19 cellular contexts compared by ENCODE assay signal in the genomic region with DNA sequence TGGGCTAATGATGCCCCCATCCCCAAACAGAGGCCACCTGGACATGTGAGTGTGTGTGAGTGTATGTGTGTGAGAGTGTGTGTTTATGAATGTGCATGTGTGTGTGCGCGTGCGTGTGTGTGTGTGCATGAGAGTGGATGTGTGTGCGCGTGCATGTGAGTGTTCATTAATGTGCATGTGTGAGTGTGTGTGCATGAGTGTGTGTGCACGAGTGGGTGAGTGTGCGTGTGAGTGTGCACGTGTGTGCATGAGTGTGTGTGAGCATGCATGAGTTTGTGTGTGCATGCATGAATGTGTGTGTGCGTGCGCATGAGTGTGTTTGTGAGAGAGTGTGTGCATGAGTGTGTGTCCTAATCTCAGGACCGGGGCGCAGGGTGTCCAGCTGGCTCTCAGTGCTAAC. TPM values are rescaled to one million over a fixed set of nuclear protein-coding genes. Genes with fewer than 3 reads are reported as not detected.
DNase-seq lines count a peak whose midpoint lies in the region; ATAC-seq, FAIRE-seq and TF ChIP-seq lines count a peak whose summit lies in the region.
"Had no signal": no experiment of that assay in that cellular context is flagged by ENCODE, and none has a peak within 500 bp of the region (broad histone marks: within the 10 kb centered on the region; RNA-seq: fewer than 3 reads in every experiment).

No MANE protein-coding gene starts in this region.

- H3K36me3 ChIP-seq in bronchial epithelial cell (ENCODE audit: control insufficient read depth, insufficient read depth, low read length) (no peaks in the 10 kb centered on the region), liver (ENCODE audit: control insufficient read depth in 4 of 4, insufficient read depth in 3 of 4, low read depth in 1 of 4, low read length in 3 of 4) (no peaks in the 10 kb centered on the region)
- H3K36me3 ChIP-seq: BE2C had no signal

- H3K4me1 Mint-ChIP-seq in WTC11, result no peaks in the 10 kb centered on the region
- H3K4me1 Mint-ChIP-seq: CD4-positive, alpha-beta memory T cell; IgD-negative memory B cell had no signal

- TF ChIP-seq CTCF in WTC11 (IDR thresholded peaks at IDR 0.05) (no peak), bronchial epithelial cell (IDR thresholded peaks at IDR 0.05; ENCODE audit: insufficient read depth, low read length, severe bottlenecking) (no peak), liver (IDR thresholded peaks at IDR 0.05; ENCODE audit: low read depth, low read length, missing input control) (no peak)

- no peaks in the 10 kb centered on the region for H3K9me3 ChIP-seq in liver (ENCODE audit: control insufficient read depth in 4 of 4, low read length in 3 of 4)
- H3K9me3 ChIP-seq: A549, BE2C had no signal

- no peaks in the 10 kb centered on the region for H3K9me3 Mint-ChIP-seq in WTC11
- H3K9me3 Mint-ChIP-seq: IgD-negative memory B cell had no signal

- H3K36me3 Mint-ChIP-seq in WTC11, result no peaks in the 10 kb centered on the region
- H3K36me3 Mint-ChIP-seq: CD4-positive, alpha-beta memory T cell; IgD-negative memory B cell had no signal

- H3K27ac ChIP-seq in liver (ENCODE audit: low read depth in 1 of 2, low read length in 2 of 2), result no peak overlapping the region
- H3K27ac ChIP-seq: A549, C4-2B, HL-60 had no signal

- DNase-seq in WTC11 (ENCODE audit: low spot score) (no peak), bronchial epithelial cell (ENCODE audit: low read depth) (no peak), urothelium cell line (ENCODE audit: low spot score) (no peak), GM19239 (ENCODE audit: insufficient read length, low spot score) (no peak), SW 1271 (lab: John Stamatoyannopoulos, UW) (no peak)
- no peak for DNase-seq in activated CD4-positive, alpha-beta T cell treated with anti-CD3 and anti-CD28 coated beads, Interleukin-2, amount 50 U/mL, for 1 hour
- DNase-seq: BE2C; CD4-positive, alpha-beta memory T cell; DMS79; HCEC 1CT had no signal

- H3K27ac Mint-ChIP-seq in WTC11, result no peak overlapping the region
- H3K27ac Mint-ChIP-seq: CD4-positive, alpha-beta memory T cell; IgD-negative memory B cell had no signal

- POLR2A ChIA-PET in WTC11 (lab: Charles Lee), result no interaction called here

- peaks cover 4 to 50% (median 33%) of the 10 kb centered on the region in 4 donors for H3K4me1 ChIP-seq in liver (ENCODE audit: control insufficient read depth in 4 of 4, insufficient read depth in 4 of 4, low read length in 3 of 4)
- H3K4me1 ChIP-seq: A549, BE2C had no signal

- CTCF ChIA-PET in WTC11 (lab: Charles Lee), result no interaction called here

- no peaks in the 10 kb centered on the region for H3K27me3 Mint-ChIP-seq in WTC11 (ENCODE audit: low read depth)

- H3K4me3 ChIP-seq in bronchial epithelial cell (ENCODE audit: low read depth, low read length) (no peak overlapping the region), liver (ENCODE audit: low read depth in 1 of 3, low read length in 3 of 3) (peak overlapping the region in 2 of 3 donors; percentile 38 to 65)
- H3K4me3 ChIP-seq: A549 had no signal

- FAIRE-seq in bronchial epithelial cell (lab: Jason Lieb, UNC) (peak; percentile 96), urothelium cell line (lab: Jason Lieb, UNC) (peak; percentile 78), GM19239 (lab: Jason Lieb, UNC) (no peak)
- FAIRE-seq: A549, GM12892, H1 had no signal

- ATAC-seq in WTC11, result no peak
- ATAC-seq: A549 had no signal

- whole genome bisulfite sequencing in liver, result 78% methylated on average over 12 of the region's 12 CpGs

- TF ChIP-seq RAD21 in liver (IDR thresholded peaks at IDR 0.05), result no peak

- H3K27me3 ChIP-seq in bronchial epithelial cell (ENCODE audit: control insufficient read depth, insufficient read depth, low read length) (no peaks in the 10 kb centered on the region), liver (ENCODE audit: control insufficient read depth in 4 of 4, insufficient read depth in 4 of 4, low read length in 3 of 4) (no peaks in the 10 kb centered on the region)
- H3K27me3 ChIP-seq: BE2C had no signal

- peak overlapping the region in 1 of 2 donors; percentile 36 for H3K9ac ChIP-seq in liver (ENCODE audit: low read depth in 1 of 2, low read length in 2 of 2)

- no peak overlapping the region for H3K4me3 Mint-ChIP-seq in WTC11
- H3K4me3 Mint-ChIP-seq: CD4-positive, alpha-beta memory T cell; IgD-negative memory B cell had no signal

TF ChIP-seq in WTC11, 78 proteins besides CTCF, POLR2A, EP300 and RAD21 (continues in another document):
- TF ChIP-seq ZNF138 (CRISPR knock-in tag; conservative IDR thresholded peaks at IDR 0.05), result no peak
- no peak for TF ChIP-seq ETV6 (CRISPR knock-in tag; IDR thresholded peaks at IDR 0.05)
- TF ChIP-seq, protein P1, sequence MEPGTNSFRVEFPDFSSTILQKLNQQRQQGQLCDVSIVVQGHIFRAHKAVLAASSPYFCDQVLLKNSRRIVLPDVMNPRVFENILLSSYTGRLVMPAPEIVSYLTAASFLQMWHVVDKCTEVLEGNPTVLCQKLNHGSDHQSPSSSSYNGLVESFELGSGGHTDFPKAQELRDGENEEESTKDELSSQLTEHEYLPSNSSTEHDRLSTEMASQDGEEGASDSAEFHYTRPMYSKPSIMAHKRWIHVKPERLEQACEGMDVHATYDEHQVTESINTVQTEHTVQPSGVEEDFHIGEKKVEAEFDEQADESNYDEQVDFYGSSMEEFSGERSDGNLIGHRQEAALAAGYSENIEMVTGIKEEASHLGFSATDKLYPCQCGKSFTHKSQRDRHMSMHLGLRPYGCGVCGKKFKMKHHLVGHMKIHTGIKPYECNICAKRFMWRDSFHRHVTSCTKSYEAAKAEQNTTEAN (CRISPR knock-in tag; IDR thresholded peaks at IDR 0.05), result peak; percentile 87; the same call in 1 of the 2 replicates

TF ChIP-seq in liver, 16 proteins besides CTCF, POLR2A, EP300 and RAD21:
- TF ChIP-seq ATF3 (IDR thresholded peaks at IDR 0.05) (no peak), SP1 (IDR thresholded peaks at IDR 0.05) (no peak), YY1 (IDR thresholded peaks at IDR 0.05) (no peak), EGR1 (IDR thresholded peaks at IDR 0.05; ENCODE audit: low read depth in 2 of 2) (no peak), HNF4A (conservative IDR thresholded peaks at IDR 0.05) (no peak), REST (IDR thresholded peaks at IDR 0.05) (no peak)

RNA-seq across cellular contexts. Expression of gene IYD, which starts 1.3 kb away (rescaled TPM):
- total RNA-seq in WTC11 (2021) (0.07 TPM in 1 of 3 replicates, not detected in the others), bronchial epithelial cell (not detected in 2 replicates), liver (1 to 10 TPM; 1.6 to 2.7 TPM)
- polyA plus RNA-seq in liver, result 1 to 10 TPM; 2.5 to 6.2 TPM
- total RNA-seq: CD4-positive, alpha-beta memory T cell; G401; H1 had no signal
- polyA plus RNA-seq: AG04450; CD4-positive, alpha-beta memory T cell; H1; IgD-negative memory B cell had no signal
